In genomic region chr16:8469102-8469778, GRCh38 we compare ENCODE assay signal across 2 cellular contexts.
TF ChIP-seq lines count a peak whose summit lies in the region.

No MANE protein-coding gene starts in this region.

TF ChIP-seq in HepG2, 621 proteins besides CTCF, POLR2A, EP300 and RAD21:
- TF ChIP-seq SKIL (CRISPR knock-in tag; IDR thresholded peaks at IDR 0.05; ENCODE audit: borderline replicate concordance) (no peak), CEBPB (IDR thresholded peaks at IDR 0.05; ENCODE audit: borderline replicate concordance, low read depth, low read length) (peak; percentile 70; the same call in 1 of the 2 replicates)

TF ChIP-seq in H1, 55 proteins besides CTCF, POLR2A, EP300 and RAD21 (continued from another document):
- TF ChIP-seq E2F6 (IDR thresholded peaks at IDR 0.05) = no peak
